In the genomic region with DNA sequence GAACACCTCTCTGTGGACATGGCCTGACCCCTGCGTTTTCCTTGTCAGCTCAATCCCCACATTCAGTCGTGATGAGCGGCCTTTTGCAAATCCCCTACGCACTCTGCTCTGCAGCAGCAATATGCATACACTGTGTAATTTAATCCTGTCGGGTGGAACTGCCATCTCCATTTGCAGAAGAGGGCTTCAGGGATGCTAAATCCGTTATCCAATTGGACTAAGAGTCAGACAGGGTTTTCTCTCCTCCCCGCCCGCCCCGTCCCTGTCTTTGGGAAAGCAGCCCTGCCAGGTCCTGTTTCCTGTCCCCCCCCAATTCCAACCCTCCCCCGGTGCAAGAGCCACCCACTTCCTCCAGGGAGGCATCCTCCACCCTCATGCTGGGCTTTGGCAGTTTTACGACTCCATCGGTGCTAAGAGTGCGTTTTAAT, we compare ENCODE assay signal across 13 cellular contexts. TPM values are rescaled to one million over a fixed set of nuclear protein-coding genes. Genes with fewer than 3 reads are reported as not detected.
DNase-seq lines count a peak whose midpoint lies in the region; ATAC-seq, FAIRE-seq and TF ChIP-seq lines count a peak whose summit lies in the region.
"Had no signal": no experiment of that assay in that cellular context is flagged by ENCODE, and none has a peak within 500 bp of the region (broad histone marks: within the 10 kb centered on the region; RNA-seq: fewer than 3 reads in every experiment).

No MANE protein-coding gene starts in this region.

- H3K9me3 ChIP-seq in right atrium auricular region (no peaks in the 10 kb centered on the region), endothelial cell of umbilical vein (replicated peaks; ENCODE audit: control insufficient read depth, insufficient read depth, low read length) (no peaks in the 10 kb centered on the region), transverse colon (no peaks in the 10 kb centered on the region)
- H3K9me3 ChIP-seq: prostate gland had no signal

- no peaks in the 10 kb centered on the region for H3K79me2 ChIP-seq in endothelial cell of umbilical vein (ENCODE audit: control insufficient read depth, insufficient read depth, low read length)

- WGBS in transverse colon (ENCODE audit: low coverage in 1 of 2), 2 donors, result 50% methylated on average over 10 of the region's 13 CpGs; no CpG with 5 or more reads in 1 of the 2 donors

- H3K27ac ChIP-seq in right atrium auricular region, result peak overlapping the region in 1 of 2 donors; percentile 21
- H3K27ac ChIP-seq in endothelial cell of umbilical vein (ENCODE audit: insufficient read depth, low read depth, low read length), result no peak overlapping the region
- no peak overlapping the region for H3K27ac ChIP-seq in transverse colon
- H3K27ac ChIP-seq: prostate gland had no signal

- no peaks in the 10 kb centered on the region for H3K9me1 ChIP-seq in endothelial cell of umbilical vein (replicated peaks; ENCODE audit: control insufficient read depth, extremely low read depth, insufficient read depth, low read length)

- POLR2A ChIA-PET in endothelial cell of umbilical vein (lab: Charles Lee), result no interaction called here

- no peak for TF ChIP-seq POLR2A in endothelial cell of umbilical vein (IDR thresholded peaks at IDR 0.05; ENCODE audit: low read depth, low read length)
- no peak for TF ChIP-seq POLR2A in transverse colon (IDR thresholded peaks at IDR 0.05)

- H3K36me3 ChIP-seq in right atrium auricular region (no peaks in the 10 kb centered on the region), endothelial cell of umbilical vein (ENCODE audit: control insufficient read depth in 2 of 2, extremely low read depth in 1 of 2, insufficient read depth in 2 of 2, low read length in 2 of 2) (no peaks in the 10 kb centered on the region), transverse colon (no peaks in the 10 kb centered on the region)
- H3K36me3 ChIP-seq: prostate gland had no signal

- peak; percentile 42 for ATAC-seq in Right ventricle myocardium superior (ENCODE audit: poor library complexity)
- no peak for ATAC-seq in HG02798 (IDR thresholded peaks at IDR 0.05; ENCODE audit: poor library complexity, unreplicated experiment)
- ATAC-seq in GM18498 (IDR thresholded peaks at IDR 0.05; ENCODE audit: unreplicated experiment), result no peak

- CTCF ChIA-PET in endothelial cell of umbilical vein (lab: Charles Lee), result interaction anchor here (1.2 to 1.8 kb wide), 2 partner anchors 13 to 180 kb away, joined by 3 to 4 read pairs; no protein-coding TSS in a partner anchor

- DNase-seq in Right ventricle myocardium superior, result no peak
- no peak for DNase-seq in right atrium auricular region (ENCODE audit: low spot score)
- DNase-seq in endothelial cell of umbilical vein (ENCODE audit: low read depth, low spot score), result no peak
- peak; percentile 77 for DNase-seq in left kidney (ENCODE audit: low read depth, low spot score)
- no peak for DNase-seq in stimulated activated CD4-positive, alpha-beta T cell treated with anti-CD3 and anti-CD28 coated beads, Interleukin-15, amount 100 ng/mL, for 24 hours
- no peak for DNase-seq in transverse colon
- DNase-seq: activated CD4-positive, alpha-beta T cell treated with anti-CD3 and anti-CD28 coated beads, Interleukin-2, amount 50 U/mL, for 4 hours; activated effector memory CD4-positive, alpha-beta T cell treated with Interleukin-2 at 50 U/mL for 16 hours; NCI-H1092 had no signal

- intact Hi-C loops in Right ventricle myocardium superior (cut with DNase I) (no loop called here), endothelial cell of umbilical vein (cut with micrococcal nuclease) (no loop called here), transverse colon (cut with DNase I; ENCODE audit: low total_unique reads) (no loop called here)

- peak overlapping the region; percentile 42 for H2AFZ ChIP-seq in endothelial cell of umbilical vein (ENCODE audit: low read depth, low read length)

- H3K4me1 ChIP-seq in right atrium auricular region (peaks cover 0 to 8% of the 10 kb centered on the region in 2 donors), endothelial cell of umbilical vein (ENCODE audit: control insufficient read depth, extremely low read depth, insufficient read depth, low read length) (no peaks in the 10 kb centered on the region), transverse colon (no peaks in the 10 kb centered on the region)
- H3K4me1 ChIP-seq: prostate gland had no signal

- no peak overlapping the region for H3K4me2 ChIP-seq in endothelial cell of umbilical vein (ENCODE audit: insufficient read depth, low read length)

- H3K9ac ChIP-seq in endothelial cell of umbilical vein (replicated peaks; ENCODE audit: extremely low read depth, insufficient read depth, low read length), result no peak overlapping the region

- no TSS peak for BruUV-seq in endothelial cell of umbilical vein (replicated peaks; lab: Mats Ljungman, UMichigan)

- dilution Hi-C loops in endothelial cell of umbilical vein (cut with MboI; ENCODE audit: extremely low pct_ligation_motif_present, low sequenced_read_pairs), result loop anchor here (25.0 kb wide), 1 partner anchor 209 kb away; no protein-coding TSS in a partner anchor

- no peak for FAIRE-seq in endothelial cell of umbilical vein (lab: Jason Lieb, UNC)
- FAIRE-seq: G401.6 had no signal

- no peak for TF ChIP-seq CTCF in right atrium auricular region (IDR thresholded peaks at IDR 0.05)
- no peak for TF ChIP-seq CTCF in endothelial cell of umbilical vein (IDR thresholded peaks at IDR 0.05; ENCODE audit: extremely low read depth in 1 of 2, insufficient read depth in 1 of 2, low read depth in 1 of 2, low read length in 2 of 2)
- no peak for TF ChIP-seq CTCF in transverse colon (IDR thresholded peaks at IDR 0.05)

- H3K4me3 ChIP-seq in right atrium auricular region, result no peak overlapping the region
- no peak overlapping the region for H3K4me3 ChIP-seq in endothelial cell of umbilical vein (replicated peaks in 1 of 3; ENCODE audit: insufficient read depth in 1 of 3, low read depth in 1 of 3, low read length in 3 of 3)
- no peak overlapping the region for H3K4me3 ChIP-seq in transverse colon
- H3K4me3 ChIP-seq: prostate gland had no signal

- no peaks in the 10 kb centered on the region for H4K20me1 ChIP-seq in endothelial cell of umbilical vein (replicated peaks; ENCODE audit: control insufficient read depth, extremely low read depth, insufficient read depth, low read length)

- no peak for TF ChIP-seq EP300 in transverse colon (IDR thresholded peaks at IDR 0.05; ENCODE audit: low read depth)

- H3K27me3 ChIP-seq in right atrium auricular region (no peaks in the 10 kb centered on the region), endothelial cell of umbilical vein (ENCODE audit: control insufficient read depth in 2 of 2, insufficient read depth in 2 of 2, low read length in 2 of 2) (no peaks in the 10 kb centered on the region), transverse colon (no peaks in the 10 kb centered on the region)

- in situ Hi-C loops in transverse colon (cut with MboI; ENCODE audit: low pct_ligation_motif_present in 1 of 4, low pct_unique_long_range_greater_than_20kb in 1 of 4, low sequenced_read_pairs in 3 of 4), result loop anchor here in 1 of 4 donors (25.0 kb wide), 1 partner anchor 184 kb away; no protein-coding TSS in a partner anchor

TF ChIP-seq in endothelial cell of umbilical vein, 7 proteins besides CTCF, POLR2A, EP300 and RAD21:
- TF ChIP-seq FOS (IDR thresholded peaks at IDR 0.05; ENCODE audit: borderline replicate concordance, insufficient read depth, low read length) (no peak), POLR2AphosphoS5 (IDR thresholded peaks at IDR 0.05; ENCODE audit: insufficient read depth, low read depth, low read length) (no peak), EZH2 (IDR thresholded peaks at IDR 0.05; ENCODE audit: borderline replicate concordance, low read depth, low read length, severe bottlenecking) (no peak), GATA2 (IDR thresholded peaks at IDR 0.05; ENCODE audit: insufficient read depth, insufficient read length, low read depth, low read length) (no peak), MYC (IDR thresholded peaks at IDR 0.05; ENCODE audit: low read depth, low read length) (no peak), JUN (IDR thresholded peaks at IDR 0.05; ENCODE audit: borderline replicate concordance, insufficient read depth, insufficient read length, low read depth) (no peak)
- TF ChIP-seq, protein P1, sequence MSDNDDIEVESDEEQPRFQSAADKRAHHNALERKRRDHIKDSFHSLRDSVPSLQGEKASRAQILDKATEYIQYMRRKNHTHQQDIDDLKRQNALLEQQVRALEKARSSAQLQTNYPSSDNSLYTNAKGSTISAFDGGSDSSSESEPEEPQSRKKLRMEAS (IDR thresholded peaks at IDR 0.05; ENCODE audit: insufficient read depth, insufficient read length), result no peak

RNA-seq across cellular contexts. Expression of a gene that starts 53.6 kb away (rescaled TPM):
- total RNA-seq in Right ventricle myocardium superior (10.7 TPM), right atrium auricular region (10 to 100 TPM; 13.2 to 20.3 TPM), endothelial cell of umbilical vein (75.8 and 79.2 TPM in 2 replicates), transverse colon (10 to 100 TPM; 33.2 to 62.1 (median 54.5) TPM)
- polyA plus RNA-seq in endothelial cell of umbilical vein, result 26.4 and 31.1 TPM in 2 replicates
- 31.6 and 32.0 TPM in 2 replicates for polyA plus RNA-seq in endothelial cell of umbilical vein (2011; cell fraction: cytosol; rRNA removed)
- polyA plus RNA-seq in endothelial cell of umbilical vein (2011; cell fraction: nucleus; rRNA removed), result 85.8 and 94.0 TPM in 2 replicates
- polyA plus RNA-seq in endothelial cell of umbilical vein (2012), result 39.1 and 42.5 TPM in 2 replicates
- 66.1 and 67.7 TPM in 2 replicates for polyA minus RNA-seq in endothelial cell of umbilical vein
- polyA minus RNA-seq in endothelial cell of umbilical vein (2011; cell fraction: cytosol; rRNA and poly(A)+ RNA removed), result 7.3 TPM
- 92.1 and 117 TPM in 2 replicates for polyA minus RNA-seq in endothelial cell of umbilical vein (2011; cell fraction: nucleus; rRNA and poly(A)+ RNA removed)
